ENCODE assay signal across 10 cellular contexts in the genomic region with DNA sequence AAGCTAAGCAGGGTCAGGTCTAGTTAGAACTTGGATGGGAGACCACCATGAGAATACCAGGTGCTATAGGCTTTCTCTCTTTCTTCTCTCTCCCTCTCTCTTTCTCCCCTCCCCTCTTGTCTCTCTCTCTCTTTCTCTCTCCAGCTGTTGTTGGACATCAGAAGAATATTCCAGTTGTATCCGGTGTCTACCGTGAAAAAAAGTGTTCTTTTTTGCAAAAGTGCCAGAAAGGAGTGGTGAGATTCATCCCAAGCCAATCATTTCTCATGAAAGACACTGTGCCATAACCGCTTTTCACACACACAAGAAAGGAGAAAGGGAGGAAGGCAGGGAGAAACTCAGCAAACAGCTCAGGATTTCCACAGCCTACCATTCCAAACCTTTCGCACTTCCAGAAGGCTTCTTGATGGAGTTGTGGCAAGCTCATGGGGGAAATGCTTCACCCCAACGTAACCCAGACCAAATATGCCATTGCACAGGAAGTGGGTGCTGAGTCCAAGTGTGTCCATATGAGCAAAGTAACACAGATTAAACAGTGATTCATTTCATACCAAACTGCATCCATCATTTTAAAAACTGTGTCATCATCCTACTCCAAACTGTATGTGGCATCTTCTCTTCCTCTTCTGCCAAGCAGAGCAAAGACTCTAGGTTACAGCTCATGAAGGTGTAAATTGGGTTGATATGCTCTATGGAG.
DNase-seq lines count a peak whose midpoint lies in the region; ATAC-seq and TF ChIP-seq lines count a peak whose summit lies in the region.
"Had no signal": no experiment of that assay in that cellular context is flagged by ENCODE, and none has a peak within 500 bp of the region (broad histone marks: within the 10 kb centered on the region; RNA-seq: fewer than 3 reads in every experiment).

No MANE protein-coding gene starts in this region.

- no peak for TF ChIP-seq CTCF in foreskin keratinocyte (conservative IDR thresholded peaks at IDR 0.05)
- TF ChIP-seq CTCF in left ventricle myocardium inferior (IDR thresholded peaks at IDR 0.05; ENCODE audit: borderline replicate concordance): no peak

- ATAC-seq in GM19468 (IDR thresholded peaks at IDR 0.05; ENCODE audit: extremely low read depth, unreplicated experiment): peak; percentile 3
- ATAC-seq in foreskin keratinocyte: peak; percentile 82
- ATAC-seq in HG03571 (IDR thresholded peaks at IDR 0.05; ENCODE audit: unreplicated experiment): no peak

- H3K27ac ChIP-seq in SJCRH30 (peak overlapping the region; percentile 90), foreskin keratinocyte (peak overlapping the region; percentile 81), left ventricle myocardium inferior (replicated peaks) (no peak overlapping the region)

- in situ Hi-C loops in KBM-7 (cut with MboI; ENCODE audit: low pct_unique_long_range_greater_than_20kb, low sequenced_read_pairs): loop anchor here (25.0 kb wide), 1 partner anchor 222 kb away; a partner anchor contains a TSS

- H3K4me3 ChIP-seq in SJCRH30 (no peak overlapping the region), left ventricle myocardium inferior (no peak overlapping the region)

- DNase-seq in A172 (ENCODE audit: low spot score) (peak; percentile 96), SJCRH30 (peak; percentile 54 to 65), foreskin keratinocyte (peak; percentile 92 to 96), iPS-NIHi7 (ENCODE audit: extremely low spot score) (no peak), KBM-7 (no peak), left ventricle myocardium inferior (no peak)
- DNase-seq: CD8-positive, alpha-beta memory T cell; stimulated activated CD4-positive, alpha-beta T cell treated with anti-CD3 and anti-CD28 coated beads, Interleukin-2, amount 100 ng/mL, for 48 hours had no signal

- H3K4me1 ChIP-seq in SJCRH30 (peaks cover 30% of the 10 kb centered on the region), foreskin keratinocyte (peaks cover 45% of the 10 kb centered on the region), left ventricle myocardium inferior (peaks cover 31% of the 10 kb centered on the region)

- no peaks in the 10 kb centered on the region for H3K27me3 ChIP-seq in SJCRH30
- no peaks in the 10 kb centered on the region for H3K27me3 ChIP-seq in foreskin keratinocyte
- H3K27me3 ChIP-seq in left ventricle myocardium inferior (ENCODE audit: low read depth): no peaks in the 10 kb centered on the region

- H3K36me3 ChIP-seq in SJCRH30: peaks cover 6% of the 10 kb centered on the region; the same call in 1 of the 2 replicates
- H3K36me3 ChIP-seq in left ventricle myocardium inferior: no peaks in the 10 kb centered on the region

- intact Hi-C loops in left ventricle myocardium inferior (cut with micrococcal nuclease): no loop called here

- H3K9me3 ChIP-seq in SJCRH30 (replicated peaks) (no peaks in the 10 kb centered on the region), left ventricle myocardium inferior (replicated peaks) (no peaks in the 10 kb centered on the region)

Comparison
In these comparisons a context has a peak if more than half of its experiments do, and no peak if none do; other contexts are left out.
1. DNase-seq: peak in A172 (single experiment), SJCRH30 (2 of 2) and foreskin keratinocyte (2 of 2); none in iPS-NIHi7 (single experiment), KBM-7 (single experiment) and left ventricle myocardium inferior (single experiment).